ENCODE assay signal across 18 cellular contexts in genomic region chr16:9428355-9429005, GRCh38.
DNase-seq lines count a peak whose midpoint lies in the region; ATAC-seq, FAIRE-seq and TF ChIP-seq lines count a peak whose summit lies in the region.
"Had no signal": no experiment of that assay in that cellular context is flagged by ENCODE, and none has a peak within 500 bp of the region (broad histone marks: within the 10 kb centered on the region; RNA-seq: fewer than 3 reads in every experiment).

No MANE protein-coding gene starts in this region.

- no peak overlapping the region for H3K18ac ChIP-seq in H9 (ENCODE audit: insufficient read length, low read depth, low read length)
- H3K18ac ChIP-seq in H1 (ENCODE audit: extremely low read depth, low read length) = no peak overlapping the region

- intact Hi-C loops in left colon (cut with DNase I, micrococcal nuclease) = no loop called here
- intact Hi-C loops in left ventricle myocardium inferior (cut with micrococcal nuclease) = no loop called here

- H3K36me3 Mint-ChIP-seq in H9 (ENCODE audit: insufficient read depth in 1 of 3, low read depth in 3 of 3) (no peaks in the 10 kb centered on the region; a peak in 1 of 7 replicates), osteocyte (ENCODE audit: unreplicated experiment) (no peaks in the 10 kb centered on the region)
- H3K36me3 Mint-ChIP-seq: CD4-positive, alpha-beta memory T cell had no signal

- H3K79me1 ChIP-seq in H9 (ENCODE audit: insufficient read depth, low read depth, low read length, poor library complexity, severe bottlenecking) (no peaks in the 10 kb centered on the region), H1 (ENCODE audit: low read depth, low read length) (no peaks in the 10 kb centered on the region)

- DNase-seq in H9 (peak; percentile 33), H1 (ENCODE audit: low read depth in 1 of 2, low spot score in 2 of 2) (no peak), left colon (peak in 1 of 2 donors; percentile 9), osteocyte (ENCODE audit: extremely low spot score, unreplicated experiment) (peak; percentile 59), RPMI8226 (no peak), COLO668 (lab: John Stamatoyannopoulos, UW; ENCODE audit: unreplicated experiment) (no peak), left ventricle myocardium inferior (no peak)
- no peak for DNase-seq in activated naive CD4-positive, alpha-beta T cell treated with anti-CD3 and anti-CD28 coated beads, Interleukin-2, amount 50 U/mL, for 16 hours
- DNase-seq: C1 segment of cervical spinal cord; Caco-2; CD4-positive, alpha-beta memory T cell; DMS153; DND-41; GOT3; HFFc6 had no signal

- H3K27me3 ChIP-seq in H9 (ENCODE audit: insufficient read depth, low read length) = no peaks in the 10 kb centered on the region
- no peaks in the 10 kb centered on the region; a peak in 1 of 7 replicates for H3K27me3 ChIP-seq in H1 (replicated peaks in 1 of 4; ENCODE audit: control insufficient read depth in 3 of 4, extremely low read depth in 1 of 4, insufficient read depth in 3 of 4, low read length in 3 of 4)
- H3K27me3 ChIP-seq in left ventricle myocardium inferior (ENCODE audit: low read depth) = no peaks in the 10 kb centered on the region

- H3K9ac ChIP-seq in H9 (ENCODE audit: extremely low read depth, insufficient read length, low read length) (no peak overlapping the region), H1 (replicated peaks in 1 of 4; ENCODE audit: extremely low read depth in 1 of 4, low read depth in 3 of 4, low read length in 3 of 4) (no peak overlapping the region)

- H4K5ac ChIP-seq in H9 (ENCODE audit: insufficient read length, low read depth, low read length) = no peak overlapping the region
- H4K5ac ChIP-seq in H1 (ENCODE audit: insufficient read length, low read depth, low read length) = no peak overlapping the region

- H3K27ac ChIP-seq in H9 (ENCODE audit: insufficient read length, low read depth, low read length) = no peak overlapping the region
- H3K27ac ChIP-seq in H1 (ENCODE audit: low read depth, low read length) = no peak overlapping the region
- H3K27ac ChIP-seq in left ventricle myocardium inferior (replicated peaks) = no peak overlapping the region

- POLR2A ChIA-PET in H1 (lab: Charles Lee; ENCODE audit: partially characterized antibody) = interaction anchor here (1.3 kb wide), 1 partner anchor 9 kb away, joined by 3 read pairs; no protein-coding TSS in a partner anchor

- H3K36me3 ChIP-seq in H1 (ENCODE audit: control insufficient read depth in 2 of 4, insufficient read depth in 4 of 4, low read length in 3 of 4) (no peaks in the 10 kb centered on the region), left ventricle myocardium inferior (no peaks in the 10 kb centered on the region)
- H3K36me3 ChIP-seq: HAP-1 had no signal

- H3K9me3 ChIP-seq in H9 (ENCODE audit: control insufficient read depth, low read depth, low read length) = no peaks in the 10 kb centered on the region
- H3K9me3 ChIP-seq in H1 (ENCODE audit: insufficient read depth in 2 of 2, low read depth in 1 of 2, low read length in 1 of 2) = no peaks in the 10 kb centered on the region
- no peaks in the 10 kb centered on the region for H3K9me3 ChIP-seq in left ventricle myocardium inferior (replicated peaks)
- H3K9me3 ChIP-seq: Caco-2, HAP-1 had no signal

- no peak overlapping the region for H3T11ph ChIP-seq in H9 (ENCODE audit: low read length)

- H4K8ac ChIP-seq in H9 (replicated peaks; ENCODE audit: insufficient read length, low read depth, low read length) (no peak overlapping the region), H1 (ENCODE audit: extremely low read depth, insufficient read depth, low read length) (no peak overlapping the region)

- FAIRE-seq in H1 (lab: Jason Lieb, UNC) = no peak
- FAIRE-seq: G401.6, GM12892 had no signal

- H3K4me1 Mint-ChIP-seq in H9 (peaks cover 2 to 6% of the 10 kb centered on the region in 2 experiments), osteocyte (ENCODE audit: unreplicated experiment) (no peaks in the 10 kb centered on the region)
- H3K4me1 Mint-ChIP-seq: CD4-positive, alpha-beta memory T cell had no signal

- H3K27ac Mint-ChIP-seq in H9 (no peak overlapping the region), osteocyte (ENCODE audit: unreplicated experiment) (no peak overlapping the region)
- H3K27ac Mint-ChIP-seq: CD4-positive, alpha-beta memory T cell; HFFc6 had no signal

- H3K23ac ChIP-seq in H9 (ENCODE audit: insufficient read length, low read depth, low read length) = no peak overlapping the region
- H3K23ac ChIP-seq in H1 (ENCODE audit: insufficient read length) = no peak overlapping the region

- H3K9me3 Mint-ChIP-seq in H9 = no peaks in the 10 kb centered on the region
- H3K9me3 Mint-ChIP-seq in osteocyte (ENCODE audit: unreplicated experiment) = peaks cover 4% of the 10 kb centered on the region

- H2BK12ac ChIP-seq in H9 (ENCODE audit: insufficient read length, low read depth, low read length) = no peak overlapping the region
- H2BK12ac ChIP-seq in H1 (ENCODE audit: low read depth, low read length) = no peak overlapping the region

- ATAC-seq in left colon = peak; percentile 89

- no peak overlapping the region for H2BK5ac ChIP-seq in H9 (ENCODE audit: insufficient read length, low read length)
- H2BK5ac ChIP-seq in H1 (ENCODE audit: low read depth, low read length) = no peak overlapping the region

- H3K27me3 Mint-ChIP-seq in H9 (ENCODE audit: low read depth) (no peaks in the 10 kb centered on the region; the same call in 1 of the 2 replicates), osteocyte (ENCODE audit: unreplicated experiment) (no peaks in the 10 kb centered on the region)

- H2BK120ac ChIP-seq in H9 (ENCODE audit: low read depth, low read length, poor library complexity, severe bottlenecking) (no peak overlapping the region), H1 (replicated peaks; ENCODE audit: low read depth, low read length) (no peak overlapping the region)

- H4K20me1 ChIP-seq in H9 (ENCODE audit: control insufficient read depth, insufficient read depth, insufficient read length) (no peaks in the 10 kb centered on the region), H1 (replicated peaks in 1 of 2; ENCODE audit: control insufficient read depth in 1 of 2, insufficient read depth in 2 of 2, low read length in 2 of 2) (no peaks in the 10 kb centered on the region)

- H2AK5ac ChIP-seq in H9 (ENCODE audit: insufficient read length, low read length) = no peak overlapping the region
- H2AK5ac ChIP-seq in H1 (ENCODE audit: low read depth, low read length) = no peak overlapping the region

- H3K23me2 ChIP-seq in H9 (ENCODE audit: insufficient read length, low read depth, low read length, poor library complexity, severe bottlenecking) = no peaks in the 10 kb centered on the region
- H3K23me2 ChIP-seq in H1 (ENCODE audit: low read depth, low read length) = no peaks in the 10 kb centered on the region; the same call in 1 of the 2 replicates

- H3K14ac ChIP-seq in H9 (ENCODE audit: insufficient read depth, low read length) (no peak overlapping the region), H1 (ENCODE audit: insufficient read length) (no peak overlapping the region)

- no peak overlapping the region for H3K4me3 Mint-ChIP-seq in H9
- H3K4me3 Mint-ChIP-seq in osteocyte (ENCODE audit: unreplicated experiment) = no peak overlapping the region
- H3K4me3 Mint-ChIP-seq: CD4-positive, alpha-beta memory T cell; HFFc6 had no signal

- H2AFZ ChIP-seq in H9 (ENCODE audit: low read length) (no peak overlapping the region), H1 (ENCODE audit: low read length) (no peak overlapping the region)

- no CpG with 5 or more reads among the region's 7 CpGs for WGBS in H9 (ENCODE audit: extremely low coverage, insufficient read length, low lambda C conversion rate)
- WGBS in H1 (ENCODE audit: extremely low coverage in 1 of 2, insufficient coverage in 1 of 2, insufficient read length in 1 of 2, insufficient replicate concordance in 2 of 2, low coverage in 1 of 2, low lambda C conversion rate in 2 of 2, missing lambda C conversion rate in 1 of 2), 2 experiments = 91% methylated on average over 7 of the region's 7 CpGs; no CpG with 5 or more reads in 1 of the 2 experiments

- H3K4me2 ChIP-seq in H9 (ENCODE audit: insufficient read depth, insufficient read length, low read length) (no peak overlapping the region), H1 (ENCODE audit: insufficient read depth in 1 of 2, low read depth in 2 of 2, low read length in 2 of 2) (no peak overlapping the region)

- no peak overlapping the region for H3K4ac ChIP-seq in H9 (ENCODE audit: low read depth, low read length)
- no peak overlapping the region for H3K4ac ChIP-seq in H1 (replicated peaks; ENCODE audit: insufficient read length, low read depth, low read length)

- peak; percentile 20 to 45; a peak in 3 of 4 replicates for TF ChIP-seq RAD21 in H1 (IDR thresholded peaks at IDR 0.05 in 1 of 2, conservative IDR thresholded peaks at IDR 0.05 in 1 of 2; ENCODE audit: low read depth in 2 of 2, low read length in 2 of 2)

- H2BK20ac ChIP-seq in H9 (ENCODE audit: low read depth, low read length, poor library complexity, severe bottlenecking) = no peak overlapping the region
- H2BK20ac ChIP-seq in H1 (ENCODE audit: low read length) = no peak overlapping the region

- H3K4me1 ChIP-seq in H9 (ENCODE audit: insufficient read depth, low read length) (no peaks in the 10 kb centered on the region), H1 (replicated peaks in 1 of 4; ENCODE audit: control insufficient read depth in 3 of 4, insufficient read depth in 4 of 4, low read length in 3 of 4) (peaks cover 0 to 3% (median 0%) of the 10 kb centered on the region in 4 experiments; a peak in 2 of 7 replicates), left ventricle myocardium inferior (peaks cover 20% of the 10 kb centered on the region)
- H3K4me1 ChIP-seq: Caco-2, HAP-1 had no signal

- H2BK15ac ChIP-seq in H9 (ENCODE audit: low read depth, low read length) = no peak overlapping the region
- no peak overlapping the region for H2BK15ac ChIP-seq in H1 (ENCODE audit: low read length)

- TF ChIP-seq EP300 in H1 (IDR thresholded peaks at IDR 0.05; ENCODE audit: borderline replicate concordance in 1 of 2, low read depth in 2 of 2, low read length in 2 of 2) = no peak

- no peak for TF ChIP-seq POLR2A in H1 (IDR thresholded peaks at IDR 0.05; ENCODE audit: control extremely low read depth in 1 of 2, low read depth in 2 of 2, low read length in 2 of 2)

- TF ChIP-seq CTCF in H9 (conservative IDR thresholded peaks at IDR 0.05) (peak; percentile 11; the same call in 1 of the 3 replicates), H1 (IDR thresholded peaks at IDR 0.05; ENCODE audit: control extremely low read depth in 1 of 3, insufficient read depth in 1 of 3, low read depth in 1 of 3, low read length in 3 of 3) (no peak; a peak in 1 of 4 replicates), osteocyte (IDR thresholded peaks at IDR 0.05) (no peak), left ventricle myocardium inferior (IDR thresholded peaks at IDR 0.05; ENCODE audit: borderline replicate concordance) (no peak)

- H3K79me2 ChIP-seq in H9 (ENCODE audit: insufficient read depth, low read length) = no peaks in the 10 kb centered on the region
- no peaks in the 10 kb centered on the region for H3K79me2 ChIP-seq in H1 (ENCODE audit: control insufficient read depth in 1 of 2, insufficient read depth in 2 of 2, low read length in 2 of 2)

- H3K56ac ChIP-seq in H9 (ENCODE audit: insufficient read length, low read depth, low read length) (no peak overlapping the region), H1 (replicated peaks; ENCODE audit: insufficient read length, low read depth, low read length) (no peak overlapping the region)

- CTCF ChIA-PET in H1 (lab: Charles Lee; ENCODE audit: partially characterized antibody) = interaction anchor here (0.6 to 1.2 kb wide), 3 partner anchors 55 to 575 kb away, joined by 3 read pairs; no protein-coding TSS in a partner anchor

- H3K4me3 ChIP-seq in H1 (ENCODE audit: extremely low read depth in 1 of 4, insufficient read depth in 2 of 4, low read depth in 3 of 4, low read length in 4 of 4) (no peak overlapping the region), left ventricle myocardium inferior (no peak overlapping the region)
- H3K4me3 ChIP-seq: HAP-1 had no signal

- H4K91ac ChIP-seq in H9 (ENCODE audit: insufficient read length, low read depth, low read length) (no peak overlapping the region), H1 (replicated peaks; ENCODE audit: insufficient read length, low read length) (no peak overlapping the region)

Comparison
In these comparisons a context has a peak if more than half of its experiments do, and no peak if none do; other contexts are left out.
1. DNase-seq: peak in H9 (single experiment) and osteocyte (single experiment); none in H1 (0 of 2), RPMI8226 (single experiment), COLO668 (single experiment), left ventricle myocardium inferior (single experiment) and activated naive CD4-positive, alpha-beta T cell treated with anti-CD3 and anti-CD28 coated beads, Interleukin-2, amount 50 U/mL, for 16 hours (single experiment).